In the genomic region with DNA sequence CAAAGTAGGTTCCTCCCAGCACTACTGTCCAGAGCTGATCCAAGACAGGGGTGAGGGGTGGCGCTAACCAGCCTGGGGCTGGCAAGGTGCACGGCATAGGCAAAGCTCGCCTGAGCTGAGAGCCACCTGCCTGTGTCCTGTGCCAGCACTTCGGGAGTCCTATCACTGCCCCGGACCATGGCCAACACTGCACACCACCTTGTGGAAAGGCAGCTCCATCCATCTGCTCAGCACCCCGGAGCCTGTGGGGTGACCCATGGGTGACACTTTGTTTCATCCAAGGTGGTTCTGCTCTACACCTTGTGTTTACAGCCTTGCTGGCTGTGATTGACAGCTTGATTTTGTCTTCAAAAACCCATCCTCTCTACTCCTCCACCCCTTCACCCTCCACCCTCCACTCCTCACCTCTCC, we compare ENCODE assay signal across 1 cellular context.
A peak's percentile ranks its signal among the peaks of the same experiment; 100 is the strongest.
TF ChIP-seq lines count a peak whose summit lies in the region.

No MANE protein-coding gene starts in this region.

TF ChIP-seq in HepG2, 621 proteins besides CTCF, POLR2A, EP300 and RAD21:
- TF ChIP-seq, protein P1, sequence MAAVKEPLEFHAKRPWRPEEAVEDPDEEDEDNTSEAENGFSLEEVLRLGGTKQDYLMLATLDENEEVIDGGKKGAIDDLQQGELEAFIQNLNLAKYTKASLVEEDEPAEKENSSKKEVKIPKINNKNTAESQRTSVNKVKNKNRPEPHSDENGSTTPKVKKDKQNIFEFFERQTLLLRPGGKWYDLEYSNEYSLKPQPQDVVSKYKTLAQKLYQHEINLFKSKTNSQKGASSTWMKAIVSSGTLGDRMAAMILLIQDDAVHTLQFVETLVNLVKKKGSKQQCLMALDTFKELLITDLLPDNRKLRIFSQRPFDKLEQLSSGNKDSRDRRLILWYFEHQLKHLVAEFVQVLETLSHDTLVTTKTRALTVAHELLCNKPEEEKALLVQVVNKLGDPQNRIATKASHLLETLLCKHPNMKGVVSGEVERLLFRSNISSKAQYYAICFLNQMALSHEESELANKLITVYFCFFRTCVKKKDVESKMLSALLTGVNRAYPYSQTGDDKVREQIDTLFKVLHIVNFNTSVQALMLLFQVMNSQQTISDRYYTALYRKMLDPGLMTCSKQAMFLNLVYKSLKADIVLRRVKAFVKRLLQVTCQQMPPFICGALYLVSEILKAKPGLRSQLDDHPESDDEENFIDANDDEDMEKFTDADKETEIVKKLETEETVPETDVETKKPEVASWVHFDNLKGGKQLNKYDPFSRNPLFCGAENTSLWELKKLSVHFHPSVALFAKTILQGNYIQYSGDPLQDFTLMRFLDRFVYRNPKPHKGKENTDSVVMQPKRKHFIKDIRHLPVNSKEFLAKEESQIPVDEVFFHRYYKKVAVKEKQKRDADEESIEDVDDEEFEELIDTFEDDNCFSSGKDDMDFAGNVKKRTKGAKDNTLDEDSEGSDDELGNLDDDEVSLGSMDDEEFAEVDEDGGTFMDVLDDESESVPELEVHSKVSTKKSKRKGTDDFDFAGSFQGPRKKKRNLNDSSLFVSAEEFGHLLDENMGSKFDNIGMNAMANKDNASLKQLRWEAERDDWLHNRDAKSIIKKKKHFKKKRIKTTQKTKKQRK (IDR thresholded peaks at IDR 0.05; ENCODE audit: low read length): no peak
- peak; percentile 84 for TF ChIP-seq PCBP2 (optimal IDR thresholded peaks at IDR 0.05; ENCODE audit: low read depth, low read length, poor library complexity, severe bottlenecking)
- no peak for TF ChIP-seq GLI4 (CRISPR knock-in tag; IDR thresholded peaks at IDR 0.05; ENCODE audit: borderline replicate concordance)
- TF ChIP-seq SAFB2 (CRISPR knock-in tag; IDR thresholded peaks at IDR 0.05; ENCODE audit: borderline replicate concordance, low read depth): no peak
- no peak for TF ChIP-seq ZMYM4 (CRISPR knock-in tag; IDR thresholded peaks at IDR 0.05)
- no peak for TF ChIP-seq PAX8 (CRISPR knock-in tag; IDR thresholded peaks at IDR 0.05; ENCODE audit: borderline replicate concordance)
- TF ChIP-seq ZFP62 (CRISPR knock-in tag; IDR thresholded peaks at IDR 0.05): no peak
- no peak for TF ChIP-seq CENPX (CRISPR knock-in tag; IDR thresholded peaks at IDR 0.05)
- no peak for TF ChIP-seq ZFP82 (CRISPR knock-in tag; IDR thresholded peaks at IDR 0.05; ENCODE audit: borderline replicate concordance)
- TF ChIP-seq, protein P2, sequence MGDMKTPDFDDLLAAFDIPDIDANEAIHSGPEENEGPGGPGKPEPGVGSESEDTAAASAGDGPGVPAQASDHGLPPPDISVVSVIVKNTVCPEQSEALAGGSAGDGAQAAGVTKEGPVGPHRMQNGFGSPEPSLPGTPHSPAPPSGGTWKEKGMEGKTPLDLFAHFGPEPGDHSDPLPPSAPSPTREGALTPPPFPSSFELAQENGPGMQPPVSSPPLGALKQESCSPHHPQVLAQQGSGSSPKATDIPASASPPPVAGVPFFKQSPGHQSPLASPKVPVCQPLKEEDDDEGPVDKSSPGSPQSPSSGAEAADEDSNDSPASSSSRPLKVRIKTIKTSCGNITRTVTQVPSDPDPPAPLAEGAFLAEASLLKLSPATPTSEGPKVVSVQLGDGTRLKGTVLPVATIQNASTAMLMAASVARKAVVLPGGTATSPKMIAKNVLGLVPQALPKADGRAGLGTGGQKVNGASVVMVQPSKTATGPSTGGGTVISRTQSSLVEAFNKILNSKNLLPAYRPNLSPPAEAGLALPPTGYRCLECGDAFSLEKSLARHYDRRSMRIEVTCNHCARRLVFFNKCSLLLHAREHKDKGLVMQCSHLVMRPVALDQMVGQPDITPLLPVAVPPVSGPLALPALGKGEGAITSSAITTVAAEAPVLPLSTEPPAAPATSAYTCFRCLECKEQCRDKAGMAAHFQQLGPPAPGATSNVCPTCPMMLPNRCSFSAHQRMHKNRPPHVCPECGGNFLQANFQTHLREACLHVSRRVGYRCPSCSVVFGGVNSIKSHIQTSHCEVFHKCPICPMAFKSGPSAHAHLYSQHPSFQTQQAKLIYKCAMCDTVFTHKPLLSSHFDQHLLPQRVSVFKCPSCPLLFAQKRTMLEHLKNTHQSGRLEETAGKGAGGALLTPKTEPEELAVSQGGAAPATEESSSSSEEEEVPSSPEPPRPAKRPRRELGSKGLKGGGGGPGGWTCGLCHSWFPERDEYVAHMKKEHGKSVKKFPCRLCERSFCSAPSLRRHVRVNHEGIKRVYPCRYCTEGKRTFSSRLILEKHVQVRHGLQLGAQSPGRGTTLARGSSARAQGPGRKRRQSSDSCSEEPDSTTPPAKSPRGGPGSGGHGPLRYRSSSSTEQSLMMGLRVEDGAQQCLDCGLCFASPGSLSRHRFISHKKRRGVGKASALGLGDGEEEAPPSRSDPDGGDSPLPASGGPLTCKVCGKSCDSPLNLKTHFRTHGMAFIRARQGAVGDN (CRISPR knock-in tag; IDR thresholded peaks at IDR 0.05): 0 out of 2 replicates have a peak, but pooled peaks have one; percentile 12
- no peak for TF ChIP-seq RCOR2 (CRISPR knock-in tag; IDR thresholded peaks at IDR 0.05)
- no peak for TF ChIP-seq CEBPG (CRISPR knock-in tag; IDR thresholded peaks at IDR 0.05)
- TF ChIP-seq IRX3 (CRISPR knock-in tag; IDR thresholded peaks at IDR 0.05; ENCODE audit: borderline replicate concordance, low read depth): no peak
- TF ChIP-seq ZSCAN25 (CRISPR knock-in tag; IDR thresholded peaks at IDR 0.05): peak; percentile 85
- TF ChIP-seq REL (CRISPR knock-in tag; conservative IDR thresholded peaks at IDR 0.05): no peak
